20 cellular contexts compared by ENCODE assay signal in the genomic region with DNA sequence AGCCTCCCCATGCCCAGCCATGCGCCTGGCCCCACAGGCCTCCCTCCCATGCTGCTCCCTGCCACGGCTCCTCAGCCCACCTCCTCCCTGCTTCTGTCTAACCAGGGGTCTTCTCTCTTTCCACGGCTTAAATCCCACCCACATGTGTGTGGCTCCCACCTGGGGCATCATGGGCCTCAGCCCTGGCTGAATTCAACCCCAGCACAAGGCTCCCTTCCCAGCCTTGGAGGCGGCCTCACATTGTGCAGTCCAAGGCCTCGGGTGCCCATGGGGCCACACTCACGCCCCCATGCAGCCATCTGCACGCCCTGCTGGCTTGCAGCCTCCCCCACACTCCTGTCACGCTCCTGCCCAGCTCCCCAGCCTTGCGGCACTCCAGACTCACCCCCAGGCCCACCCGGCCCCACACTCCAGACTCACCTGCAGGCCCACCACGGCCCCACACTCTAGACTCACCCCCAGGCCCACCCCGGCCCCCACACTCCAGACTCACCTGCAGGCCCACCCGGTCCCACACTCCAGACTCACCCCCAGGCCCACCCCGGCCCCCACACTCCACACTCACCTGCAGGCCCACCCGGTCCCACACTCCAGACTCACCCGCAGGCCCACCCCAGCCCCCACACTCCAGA.
"Had no signal": no experiment of that assay in that cellular context is flagged by ENCODE, and none has a peak within 500 bp of the region (broad histone marks: within the 10 kb centered on the region; RNA-seq: fewer than 3 reads in every experiment).

No MANE protein-coding gene starts in this region.

- H3K27me3 ChIP-seq: esophagus squamous epithelium, heart right ventricle, tibial nerve had no signal

- H3K9me3 Mint-ChIP-seq: activated CD4-positive, alpha-beta T cell treated with anti-CD3 and anti-CD28 coated beads, Interleukin-2, amount 10 ng/mL, durations not matched to agents 24 days and 14 days; activated T-cell treated with anti-CD3 and anti-CD28 coated beads, Interleukin-2, amount 50 U/mL, for 24 hours; effector memory CD8-positive, alpha-beta T cell; immature natural killer cell; natural killer cell treated with Interleukin-12 subunit alpha and Interleukin-12 subunit beta and Interleukin-15 and Interleukin-18, amount 100 ng/mL, for 72 hours; T-helper 2 cell treated with Interferon-gamma antibody and Interleukin-4, amounts not matched to agents 5 μg/mL and 100 μg/mL, for 36 hours had no signal

- ATAC-seq: effector memory CD8-positive, alpha-beta T cell; WTC11 had no signal

- DNase-seq: activated effector memory CD4-positive, alpha-beta T cell treated with Interleukin-2 at 50 U/mL for 16 hours; activated naive CD4-positive, alpha-beta T cell treated with anti-CD3 and anti-CD28 coated beads, Interleukin-2, amount 50 U/mL, for 16 hours; activated T-cell treated with anti-CD3 and anti-CD28 coated beads, Interleukin-2, amount 50 U/mL, for 24 hours; amniotic stem cell; effector memory CD8-positive, alpha-beta T cell; esophagus squamous epithelium; heart right ventricle; immature natural killer cell; nucleus accumbens; stimulated activated CD4-positive, alpha-beta T cell treated with anti-CD3 and anti-CD28 coated beads, Interleukin-12 subunit alpha, Interleukin-12 subunit beta, amount 100 ng/mL, for 4 hours; stimulated activated CD4-positive, alpha-beta T cell treated with anti-CD3 and anti-CD28 coated beads, Interleukin-1b, Interleukin-23, amount 100 ng/mL, for 48 hours; stimulated activated CD8-positive, alpha-beta memory T cell treated with anti-CD3 and anti-CD28 coated beads, Interleukin-4, amount 100 ng/mL, for 48 hours; stimulated activated naive CD4-positive, alpha-beta T cell treated with Interleukin-2 at 50 U/mL for 16 hours had no signal

- H3K9me3 ChIP-seq: esophagus squamous epithelium, heart right ventricle, tibial nerve had no signal

- H3K27ac Mint-ChIP-seq: immature natural killer cell; natural killer cell treated with Interleukin-12 subunit alpha and Interleukin-12 subunit beta and Interleukin-15 and Interleukin-18, amount 100 ng/mL, for 72 hours; WTC11 had no signal

- H3K27me3 Mint-ChIP-seq: activated CD4-positive, alpha-beta T cell treated with anti-CD3 and anti-CD28 coated beads, Interleukin-2, amount 10 ng/mL, durations not matched to agents 24 days and 14 days; activated T-cell treated with anti-CD3 and anti-CD28 coated beads, Interleukin-2, amount 50 U/mL, for 24 hours; effector memory CD8-positive, alpha-beta T cell; natural killer cell treated with Interleukin-12 subunit alpha and Interleukin-12 subunit beta and Interleukin-15 and Interleukin-18, amount 100 ng/mL, for 72 hours had no signal

- H3K4me3 Mint-ChIP-seq: activated CD8-positive, alpha-beta T cell treated with anti-CD3 and anti-CD28 coated beads, Interleukin-2, amount 10 ng/mL, durations not matched to agents 7 days and 5 days; immature natural killer cell; natural killer cell treated with Interleukin-12 subunit alpha and Interleukin-12 subunit beta and Interleukin-15 and Interleukin-18, amount 100 ng/mL, for 72 hours; T-helper 2 cell treated with Interferon-gamma antibody and Interleukin-4, amounts not matched to agents 5 μg/mL and 100 μg/mL, for 36 hours; WTC11 had no signal

- H3K27ac ChIP-seq: esophagus squamous epithelium, heart right ventricle, tibial nerve had no signal

- H3K4me1 Mint-ChIP-seq: WTC11 had no signal

- H3K4me3 ChIP-seq: esophagus squamous epithelium, heart right ventricle, lung, tibial nerve had no signal
